Comparison of ENCODE assay signal across 19 cellular contexts in the genomic region with DNA sequence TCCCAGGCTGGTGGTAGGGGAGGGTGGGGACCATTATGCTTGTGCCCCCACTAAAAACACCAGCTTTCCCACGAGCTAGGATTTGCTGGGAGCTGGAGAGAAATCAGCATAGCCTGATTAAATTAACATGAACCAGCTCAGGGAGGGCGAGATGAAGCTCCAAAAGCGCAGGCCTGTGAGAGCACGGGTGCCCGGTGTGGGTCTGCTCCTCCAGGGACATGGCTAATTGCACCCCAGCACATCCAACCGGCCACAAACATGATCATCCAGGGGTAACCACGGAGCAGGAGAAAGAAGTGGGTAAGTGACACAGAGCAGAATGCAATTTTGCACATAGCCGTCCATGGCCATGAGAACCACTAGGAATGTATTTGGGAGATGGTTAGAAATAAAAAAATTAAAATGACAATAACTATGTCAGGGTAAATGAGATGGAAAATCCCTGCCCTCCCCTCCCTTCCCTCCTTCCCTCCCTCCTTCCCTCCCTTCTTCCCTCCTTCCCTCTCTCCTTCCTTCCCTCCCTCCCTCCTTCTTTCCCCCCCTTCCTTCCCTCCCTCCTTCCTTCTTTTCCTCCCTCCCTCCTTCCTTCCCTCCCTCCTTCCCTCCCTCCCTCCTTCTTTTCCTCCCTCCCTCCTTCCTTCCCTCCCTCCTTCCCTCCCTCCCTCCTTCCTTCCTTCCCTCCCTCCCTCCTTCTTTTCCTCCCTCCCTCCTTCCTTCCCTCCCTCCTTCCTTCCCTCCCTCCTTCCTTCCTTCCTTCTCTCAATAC. TPM values are rescaled to one million over a fixed set of nuclear protein-coding genes. Genes with fewer than 3 reads are reported as not detected.
DNase-seq lines count a peak whose midpoint lies in the region; ATAC-seq and TF ChIP-seq lines count a peak whose summit lies in the region.
"Had no signal": no experiment of that assay in that cellular context is flagged by ENCODE, and none has a peak within 500 bp of the region (broad histone marks: within the 10 kb centered on the region; RNA-seq: fewer than 3 reads in every experiment).

No MANE protein-coding gene starts in this region.

- H3K4me1 Mint-ChIP-seq in endodermal cell (peaks cover 31% of the 10 kb centered on the region), neural progenitor cell (peaks cover 25% of the 10 kb centered on the region)
- H3K4me1 Mint-ChIP-seq: immature natural killer cell had no signal

- TF ChIP-seq POLR2A in vagina (IDR thresholded peaks at IDR 0.05): no peak

- DNase-seq in heart right ventricle (no peak), left ventricle myocardium superior (no peak), endodermal cell (peak; percentile 30), neural progenitor cell (ENCODE audit: low spot score) (no peak), vagina (ENCODE audit: extremely low spot score in 2 of 2) (no peak), omental fat pad (ENCODE audit: low spot score) (no peak), cortex of kidney (lab: John Stamatoyannopoulos, UW) (no peak)
- DNase-seq: activated effector memory CD4-positive, alpha-beta T cell treated with anti-CD3 and anti-CD28 coated beads, Interleukin-2, amount 50 U/mL, for 16 hours; amniotic stem cell; COR-L47; GDM1; immature natural killer cell; midbrain; NCI-H1436; NCI-H226; nucleus accumbens had no signal

- peaks cover 14 to 30% (median 19%) of the 10 kb centered on the region in 9 donors for H3K4me1 ChIP-seq in heart right ventricle
- peaks cover 5% of the 10 kb centered on the region for H3K4me1 ChIP-seq in endodermal cell (ENCODE audit: control insufficient read depth, insufficient read depth, low read length)
- peaks cover 8% of the 10 kb centered on the region for H3K4me1 ChIP-seq in neural progenitor cell
- peaks cover 14% of the 10 kb centered on the region for H3K4me1 ChIP-seq in vagina

- H3K27ac ChIP-seq in heart right ventricle (peak overlapping the region in 9 of 10 donors; percentile 10 to 80 (median 61)), endodermal cell (ENCODE audit: low read depth, low read length) (no peak overlapping the region), neural progenitor cell (no peak overlapping the region), vagina (peak overlapping the region; percentile 75)

- H2AFZ ChIP-seq in neural progenitor cell (replicated peaks): no peak overlapping the region

- H3K36me3 ChIP-seq in heart right ventricle (no peaks in the 10 kb centered on the region), endodermal cell (ENCODE audit: control insufficient read depth, insufficient read depth, low read length) (no peaks in the 10 kb centered on the region), neural progenitor cell (no peaks in the 10 kb centered on the region), vagina (no peaks in the 10 kb centered on the region)

- H3K27me3 ChIP-seq in heart right ventricle: no peaks in the 10 kb centered on the region
- H3K27me3 ChIP-seq in endodermal cell (ENCODE audit: control insufficient read depth, insufficient read depth, low read length, poor library complexity, severe bottlenecking): no peaks in the 10 kb centered on the region
- no peaks in the 10 kb centered on the region for H3K27me3 ChIP-seq in neural progenitor cell
- H3K27me3 ChIP-seq in vagina: no peaks in the 10 kb centered on the region

- H3K27ac Mint-ChIP-seq in endodermal cell (no peak overlapping the region), neural progenitor cell (peak overlapping the region; percentile 76)
- H3K27ac Mint-ChIP-seq: immature natural killer cell; T-helper 2 cell treated with Interferon-gamma antibody and Interleukin-4, amounts not matched to agents 5 μg/mL and 100 μg/mL, for 36 hours had no signal

- peaks cover 4% of the 10 kb centered on the region for H3F3A ChIP-seq in neural progenitor cell (ENCODE audit: low read depth)

- no peaks in the 10 kb centered on the region for H4K20me1 ChIP-seq in neural progenitor cell (ENCODE audit: low read depth)

- H3K4me3 ChIP-seq in heart right ventricle (no peak overlapping the region), endodermal cell (ENCODE audit: low read length) (no peak overlapping the region), neural progenitor cell (no peak overlapping the region), vagina (no peak overlapping the region)
- H3K4me3 ChIP-seq: smooth muscle cell had no signal

- intact Hi-C loops in heart right ventricle (cut with DNase I): loop anchor here in 1 of 10 donors (10.0 kb wide), 1 partner anchor 58 kb away; no protein-coding TSS in a partner anchor
- intact Hi-C loops in left ventricle myocardium superior (cut with micrococcal nuclease): no loop called here
- intact Hi-C loops in vagina (cut with DNase I): no loop called here

- no peak overlapping the region for H3K4me2 ChIP-seq in neural progenitor cell
- H3K4me2 ChIP-seq: smooth muscle cell had no signal

- H3K9ac ChIP-seq in endodermal cell (ENCODE audit: extremely low read depth, low read length, poor library complexity, severe bottlenecking): no peak overlapping the region
- H3K9ac ChIP-seq in neural progenitor cell: no peak overlapping the region

- H3K9me3 Mint-ChIP-seq in endodermal cell (peaks cover 23% of the 10 kb centered on the region), neural progenitor cell (peaks cover 9% of the 10 kb centered on the region)
- H3K9me3 Mint-ChIP-seq: T-helper 2 cell treated with Interferon-gamma antibody and Interleukin-4, amounts not matched to agents 5 μg/mL and 100 μg/mL, for 36 hours had no signal

- TF ChIP-seq CTCF in heart right ventricle (IDR thresholded peaks at IDR 0.05) (no peak), endodermal cell (conservative IDR thresholded peaks at IDR 0.05) (no peak), neural progenitor cell (IDR thresholded peaks at IDR 0.05) (no peak), vagina (IDR thresholded peaks at IDR 0.05) (no peak), omental fat pad (IDR thresholded peaks at IDR 0.05) (no peak)

- peaks cover 4% of the 10 kb centered on the region for H3K27me3 Mint-ChIP-seq in endodermal cell (ENCODE audit: insufficient read depth)
- peaks cover 8% of the 10 kb centered on the region for H3K27me3 Mint-ChIP-seq in neural progenitor cell (ENCODE audit: insufficient read depth, low read depth)

- H3K36me3 Mint-ChIP-seq in endodermal cell (ENCODE audit: low read depth) (peaks cover 6% of the 10 kb centered on the region), neural progenitor cell (peaks cover 4% of the 10 kb centered on the region)
- H3K36me3 Mint-ChIP-seq: immature natural killer cell had no signal

- 60 to 71% methylated on average over 8 of the region's 8 CpGs for WGBS in heart right ventricle, 2 donors
- 87 to 96% methylated on average over 4 to 8 of the region's 8 CpGs for WGBS in endodermal cell (ENCODE audit: insufficient coverage in 1 of 2, insufficient read length in 1 of 2), 2 experiments

- H3K9me3 ChIP-seq in heart right ventricle (peaks cover 0 to 15% (median 0%) of the 10 kb centered on the region in 11 donors), endodermal cell (ENCODE audit: control insufficient read depth, low read length) (peaks cover 11% of the 10 kb centered on the region), neural progenitor cell (ENCODE audit: low read depth) (no peaks in the 10 kb centered on the region), vagina (no peaks in the 10 kb centered on the region)

- H3K79me2 ChIP-seq in neural progenitor cell (ENCODE audit: low read depth): no peaks in the 10 kb centered on the region

- ATAC-seq in heart right ventricle: no peak
- ATAC-seq in left ventricle myocardium superior: no peak
- no peak for ATAC-seq in omental fat pad (ENCODE audit: low FRiP score)
- no peak for ATAC-seq in GM18870 (IDR thresholded peaks at IDR 0.05; ENCODE audit: unreplicated experiment)

- H3K4me3 Mint-ChIP-seq in endodermal cell: no peak overlapping the region
- H3K4me3 Mint-ChIP-seq in neural progenitor cell: no peak overlapping the region
- H3K4me3 Mint-ChIP-seq: immature natural killer cell; T-helper 2 cell treated with Interferon-gamma antibody and Interleukin-4, amounts not matched to agents 5 μg/mL and 100 μg/mL, for 36 hours had no signal

RNA-seq across cellular contexts. Expression of gene CLMN, which starts 26.9 kb away (rescaled TPM):
- total RNA-seq in heart right ventricle (10 to 100 TPM in 2 of 10 donors, 1 to 10 TPM in 8; 3.7 to 14.5 (median 5.9) TPM), left ventricle myocardium superior (8.9 TPM), endodermal cell (10 to 100 TPM in 1 of 2 donors, 1 to 10 TPM in 1; 9.5 to 11.7 TPM), neural progenitor cell (ENCODE audit: low replicate concordance) (6.3 and 6.7 TPM in 2 replicates), vagina (19.6 TPM), omental fat pad (10 to 100 TPM; 25.1 to 41.9 (median 32.9) TPM)
- 1 to 10 TPM; 2.6 to 6.1 TPM for polyA plus RNA-seq in heart right ventricle
- 9.5 TPM for polyA plus RNA-seq in endodermal cell (2013, experiment 1 of 2)
- polyA plus RNA-seq in endodermal cell (2013, experiment 2 of 2): 8.2 TPM

Comparison
In these comparisons a context has a peak if more than half of its experiments do, and no peak if none do; other contexts are left out.
1. H3K27ac ChIP-seq: peak in heart right ventricle (9 of 10) and vagina (single experiment); none in endodermal cell (single experiment) and neural progenitor cell (single experiment).